15 cellular contexts compared by ENCODE assay signal in genomic region chr1:22207605-22208264, GRCh38.
A peak's percentile ranks its signal among the peaks of the same experiment; 100 is the strongest.
DNase-seq lines count a peak whose midpoint lies in the region; ATAC-seq and TF ChIP-seq lines count a peak whose summit lies in the region.
"Had no signal": no experiment of that assay in that cellular context is flagged by ENCODE, and none has a peak within 500 bp of the region (broad histone marks: within the 10 kb centered on the region; RNA-seq: fewer than 3 reads in every experiment).

No MANE protein-coding gene starts in this region.

- no peaks in the 10 kb centered on the region for H3K9me3 Mint-ChIP-seq in nephron progenitor cell
- H3K9me3 Mint-ChIP-seq: dendritic cell treated with granulocyte-macrophage colony-stimulating factor and Interleukin-4, amounts not matched to agents 40 ng/mL and 50 ng/mL, for 4 days; WTC11 had no signal

- DNase-seq in Ammon's horn (ENCODE audit: low spot score) (peak; percentile 26), NCI-H1105 treated with DMSO at 0.1 percent for 48 hours (lab: John Stamatoyannopoulos, UW) (peak; percentile 64), SHP77 treated with DMSO at 0.1 percent for 48 hours (lab: John Stamatoyannopoulos, UW) (peak; percentile 40), nephron progenitor cell (peak; percentile 30), cortex of kidney (lab: John Stamatoyannopoulos, UW) (no peak), GM20000 (ENCODE audit: low spot score) (no peak), iPS-NIHi7 (ENCODE audit: extremely low spot score) (no peak)
- DNase-seq: activated effector memory CD4-positive, alpha-beta T cell treated with anti-CD3 and anti-CD28 coated beads, Interleukin-2, amount 50 U/mL, for 16 hours; left cardiac atrium; MG63; NCI-H345; stimulated activated CD4-positive, alpha-beta T cell treated with anti-CD3 and anti-CD28 coated beads, Interleukin-2, amount 100 ng/mL, for 24 hours had no signal

- TF ChIP-seq CTCF in nephron progenitor cell (IDR thresholded peaks at IDR 0.05) (no peak), GM20000 (IDR thresholded peaks at IDR 0.05; ENCODE audit: extremely low read depth, missing control alignments) (no peak)

- H3K4me1 Mint-ChIP-seq in nephron progenitor cell = peaks cover 33% of the 10 kb centered on the region

- H3K36me3 Mint-ChIP-seq in nephron progenitor cell (ENCODE audit: low read depth) = no peaks in the 10 kb centered on the region
- H3K36me3 Mint-ChIP-seq: WTC11 had no signal

- H3K27me3 Mint-ChIP-seq in nephron progenitor cell (ENCODE audit: low read depth, poor library complexity) = peaks cover 89% of the 10 kb centered on the region

- ATAC-seq in GM19397 (IDR thresholded peaks at IDR 0.05; ENCODE audit: unreplicated experiment) = no peak
- ATAC-seq: left cardiac atrium, WTC11 had no signal

- H3K4me3 Mint-ChIP-seq in nephron progenitor cell = no peak overlapping the region
- H3K4me3 Mint-ChIP-seq: dendritic cell treated with granulocyte-macrophage colony-stimulating factor and Interleukin-4, amounts not matched to agents 40 ng/mL and 50 ng/mL, for 4 days; WTC11 had no signal

- no peak overlapping the region for H3K27ac Mint-ChIP-seq in nephron progenitor cell
- H3K27ac Mint-ChIP-seq: dendritic cell treated with granulocyte-macrophage colony-stimulating factor and Interleukin-4, amounts not matched to agents 40 ng/mL and 50 ng/mL, for 4 days; WTC11 had no signal

Comparison
In these comparisons a context has a peak if more than half of its experiments do, and no peak if none do; other contexts are left out.
1. DNase-seq: peak in Ammon's horn (single experiment), NCI-H1105 treated with DMSO at 0.1 percent for 48 hours (single experiment), SHP77 treated with DMSO at 0.1 percent for 48 hours (single experiment) and nephron progenitor cell (single experiment); none in cortex of kidney (single experiment), GM20000 (single experiment) and iPS-NIHi7 (single experiment).